In the genomic region with DNA sequence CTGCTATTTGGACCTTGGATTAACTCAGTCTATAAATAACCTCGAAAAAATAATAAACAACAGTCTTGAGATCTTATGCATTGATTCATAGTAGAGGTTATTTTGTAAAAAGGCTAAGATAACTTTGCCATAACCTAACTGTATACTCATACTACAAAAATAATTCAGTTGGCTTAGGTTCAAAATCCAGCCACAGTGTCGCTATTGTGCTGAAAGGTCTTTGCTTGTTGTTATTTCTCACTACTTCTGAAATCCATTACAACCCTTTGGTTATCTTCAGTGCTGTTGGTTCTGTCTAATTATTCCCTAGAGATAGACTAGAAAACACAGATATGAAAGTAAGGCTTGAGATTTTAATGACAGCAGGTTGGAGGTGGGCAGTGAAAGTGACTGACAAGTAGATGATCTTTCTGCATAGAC, we compare ENCODE assay signal across 23 cellular contexts.
DNase-seq lines count a peak whose midpoint lies in the region; ATAC-seq and TF ChIP-seq lines count a peak whose summit lies in the region.
"Had no signal": no experiment of that assay in that cellular context is flagged by ENCODE, and none has a peak within 500 bp of the region (broad histone marks: within the 10 kb centered on the region; RNA-seq: fewer than 3 reads in every experiment).

No MANE protein-coding gene starts in this region.

- H3K27me3 ChIP-seq in tibial artery, result no peaks in the 10 kb centered on the region
- H3K27me3 ChIP-seq: testis had no signal

- H3K27ac ChIP-seq in HEK293 (ENCODE audit: extremely low read depth, low read depth, low read length) (no peak overlapping the region), tibial artery (no peak overlapping the region)
- H3K27ac ChIP-seq: lower lobe of right lung, testis had no signal

- no peaks in the 10 kb centered on the region for H3K9me3 ChIP-seq in HEK293 (ENCODE audit: control insufficient read depth, insufficient read depth, low read depth, low read length)
- no peaks in the 10 kb centered on the region for H3K9me3 ChIP-seq in tibial artery
- H3K9me3 ChIP-seq: lower lobe of right lung, testis had no signal

- TF ChIP-seq CTCF in HEK293 (tag by site-specific recombination; IDR thresholded peaks at IDR 0.05) (no peak), tibial artery (IDR thresholded peaks at IDR 0.05) (no peak)

- H3K4me1 ChIP-seq in HEK293 (ENCODE audit: control insufficient read depth, insufficient read depth, low read length), result 0 out of 2 replicates have a peak, but pooled peaks cover 7% of the 10 kb centered on the region
- peaks cover 0 to 10% (median 2%) of the 10 kb centered on the region in 4 donors for H3K4me1 ChIP-seq in tibial artery
- H3K4me1 ChIP-seq: lower lobe of right lung, testis had no signal

- H3K36me3 ChIP-seq in HEK293 (ENCODE audit: control insufficient read depth in 2 of 2, insufficient read depth in 1 of 2, low read length in 2 of 2), result no peaks in the 10 kb centered on the region
- H3K36me3 ChIP-seq in tibial artery, result no peaks in the 10 kb centered on the region
- H3K36me3 ChIP-seq: lower lobe of right lung had no signal

- ATAC-seq in left lobe of liver (peak; percentile 58), sciatic nerve (no peak), GM19452 (IDR thresholded peaks at IDR 0.05; ENCODE audit: unreplicated experiment) (no peak)
- ATAC-seq: lower lobe of right lung had no signal

- POLR2A ChIA-PET in HEK293 (lab: Yijun Ruan, JAX), result no interaction called here

- intact Hi-C loops in tibial artery (cut with DNase I; ENCODE audit: low total_unique reads) (no loop called here), sciatic nerve (cut with DNase I) (no loop called here)

- DNase-seq in Daoy (ENCODE audit: low read depth) (peak; percentile 22), astrocyte of the hippocampus (ENCODE audit: low read depth, low spot score) (peak; percentile 39), left lobe of liver (ENCODE audit: low spot score) (no peak), tibial artery (no peak), sciatic nerve (ENCODE audit: low spot score) (no peak), cerebellar cortex (ENCODE audit: low spot score) (no peak)
- DNase-seq: activated CD4-positive, alpha-beta T cell treated with anti-CD3 and anti-CD28 coated beads for 48 hours; activated CD8-positive, alpha-beta memory T cell treated with anti-CD3 and anti-CD28 coated beads, Interleukin-2, amount 50 U/mL, for 4 hours; CD8-positive, alpha-beta memory T cell; DMS79 treated with DMSO at 0.1 percent for 48 hours; H9; KG1; lower lobe of right lung; NCI-H1048; NCI-H2029 treated with DMSO at 0.1 percent for 48 hours; NCI-H526; nucleus accumbens; retina; SHP77; T-helper 1 cell; testis had no signal

- H3K4me3 ChIP-seq in HEK293 (ENCODE audit: low read depth, low read length), result no peak overlapping the region
- H3K4me3 ChIP-seq in tibial artery, result no peak overlapping the region
- H3K4me3 ChIP-seq: lower lobe of right lung, testis had no signal

- CTCF ChIA-PET in HEK293 (lab: Yijun Ruan, JAX), result interaction anchor here (0.6 to 2.0 kb wide), 8 partner anchors 8 to 381 kb away, joined by 3 to 8 read pairs (median 4); no protein-coding TSS in a partner anchor

TF ChIP-seq in HEK293, 187 proteins besides CTCF, POLR2A, EP300 and RAD21:
- TF ChIP-seq ZNF677 (tag by site-specific recombination; IDR thresholded peaks at IDR 0.05), result no peak
- TF ChIP-seq, protein P1, sequence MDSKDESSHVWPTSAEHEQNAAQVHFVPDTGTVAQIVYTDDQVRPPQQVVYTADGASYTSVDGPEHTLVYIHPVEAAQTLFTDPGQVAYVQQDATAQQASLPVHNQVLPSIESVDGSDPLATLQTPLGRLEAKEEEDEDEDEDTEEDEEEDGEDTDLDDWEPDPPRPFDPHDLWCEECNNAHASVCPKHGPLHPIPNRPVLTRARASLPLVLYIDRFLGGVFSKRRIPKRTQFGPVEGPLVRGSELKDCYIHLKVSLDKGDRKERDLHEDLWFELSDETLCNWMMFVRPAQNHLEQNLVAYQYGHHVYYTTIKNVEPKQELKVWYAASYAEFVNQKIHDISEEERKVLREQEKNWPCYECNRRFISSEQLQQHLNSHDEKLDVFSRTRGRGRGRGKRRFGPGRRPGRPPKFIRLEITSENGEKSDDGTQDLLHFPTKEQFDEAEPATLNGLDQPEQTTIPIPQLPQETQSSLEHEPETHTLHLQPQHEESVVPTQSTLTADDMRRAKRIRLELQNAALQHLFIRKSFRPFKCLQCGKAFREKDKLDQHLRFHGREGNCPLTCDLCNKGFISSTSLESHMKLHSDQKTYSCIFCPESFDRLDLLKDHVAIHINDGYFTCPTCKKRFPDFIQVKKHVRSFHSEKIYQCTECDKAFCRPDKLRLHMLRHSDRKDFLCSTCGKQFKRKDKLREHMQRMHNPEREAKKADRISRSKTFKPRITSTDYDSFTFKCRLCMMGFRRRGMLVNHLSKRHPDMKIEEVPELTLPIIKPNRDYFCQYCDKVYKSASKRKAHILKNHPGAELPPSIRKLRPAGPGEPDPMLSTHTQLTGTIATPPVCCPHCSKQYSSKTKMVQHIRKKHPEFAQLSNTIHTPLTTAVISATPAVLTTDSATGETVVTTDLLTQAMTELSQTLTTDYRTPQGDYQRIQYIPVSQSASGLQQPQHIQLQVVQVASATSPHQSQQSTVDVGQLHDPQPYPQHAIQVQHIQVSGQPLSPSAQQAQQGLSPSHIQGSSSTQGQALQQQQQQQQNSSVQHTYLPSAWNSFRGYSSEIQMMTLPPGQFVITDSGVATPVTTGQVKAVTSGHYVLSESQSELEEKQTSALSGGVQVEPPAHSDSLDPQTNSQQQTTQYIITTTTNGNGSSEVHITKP (tag by site-specific recombination; IDR thresholded peaks at IDR 0.05), result peak; percentile 53
- no peak for TF ChIP-seq ZNF398 (tag by site-specific recombination; IDR thresholded peaks at IDR 0.05)
- no peak for TF ChIP-seq ZNF394 (tag by site-specific recombination; IDR thresholded peaks at IDR 0.05; ENCODE audit: borderline replicate concordance)
- TF ChIP-seq ZBTB17 (tag by site-specific recombination; IDR thresholded peaks at IDR 0.05), result peak; percentile 86

Comparison
In these comparisons a context has a peak if more than half of its experiments do, and no peak if none do; other contexts are left out.
1. DNase-seq: peak in Daoy (single experiment) and astrocyte of the hippocampus (single experiment); none in left lobe of liver (single experiment), tibial artery (0 of 2), sciatic nerve (single experiment) and cerebellar cortex (single experiment).